ENCODE assay signal across 30 cellular contexts in genomic region chr21:42811960-42812359, GRCh38.
DNase-seq lines count a peak whose midpoint lies in the region; ATAC-seq and TF ChIP-seq lines count a peak whose summit lies in the region.
"Had no signal": no experiment of that assay in that cellular context is flagged by ENCODE, and none has a peak within 500 bp of the region (broad histone marks: within the 10 kb centered on the region; RNA-seq: fewer than 3 reads in every experiment).

No MANE protein-coding gene starts in this region.

- ATAC-seq in HG02870 (IDR thresholded peaks at IDR 0.05; ENCODE audit: unreplicated experiment): no peak
- ATAC-seq in GM21619 (IDR thresholded peaks at IDR 0.05; ENCODE audit: unreplicated experiment): no peak
- ATAC-seq: activated T-cell treated with anti-CD3 and anti-CD28 coated beads, Interleukin-2, amount 50 U/mL, for 4 hours; left cardiac atrium had no signal

- H3K9me3 Mint-ChIP-seq in mesothelial cell of epicardium: peaks cover 8% of the 10 kb centered on the region
- H3K9me3 Mint-ChIP-seq: activated T-cell treated with anti-CD3 and anti-CD28 coated beads, Interleukin-2, amount 50 U/mL, for 4 hours; dendritic cell treated with granulocyte-macrophage colony-stimulating factor and Interleukin-4, amounts not matched to agents 40 ng/mL and 50 ng/mL, for 4 days had no signal

- no peaks in the 10 kb centered on the region for H3K9me2 ChIP-seq in PC-9 (ENCODE audit: insufficient read depth)

- no peak overlapping the region for H3K27ac ChIP-seq in PC-9
- H3K27ac ChIP-seq in epithelial cell of prostate: peak overlapping the region; percentile 95
- H3K27ac ChIP-seq in stomach: peak overlapping the region; percentile 40 to 88 (median 79)
- H3K27ac ChIP-seq: ascending aorta, VCaP had no signal

- H3K79me2 ChIP-seq in PC-9 (ENCODE audit: low read depth): no peaks in the 10 kb centered on the region

- H3K27me3 ChIP-seq in PC-9 (ENCODE audit: insufficient read depth, low read depth) (no peaks in the 10 kb centered on the region), stomach (peaks cover 0 to 19% (median 0%) of the 10 kb centered on the region in 3 donors)
- H3K27me3 ChIP-seq: ascending aorta, BE2C had no signal

- H2AFZ ChIP-seq in PC-9: no peak overlapping the region

- H4K20me1 ChIP-seq in PC-9 (ENCODE audit: insufficient read depth): no peaks in the 10 kb centered on the region

- BruUV-seq in PC-9 (replicated peaks; lab: Mats Ljungman, UMichigan): no TSS peak

- CTCF ChIA-PET in PC-9 (lab: Charles Lee): no interaction called here

- TF ChIP-seq CTCF in PC-9 (conservative IDR thresholded peaks at IDR 0.05): no peak
- TF ChIP-seq CTCF in mesothelial cell of epicardium (IDR thresholded peaks at IDR 0.05; ENCODE audit: unreplicated experiment): no peak
- TF ChIP-seq CTCF in stomach (IDR thresholded peaks at IDR 0.05): no peak

- peaks cover 9% of the 10 kb centered on the region for H3K36me3 Mint-ChIP-seq in mesothelial cell of epicardium
- H3K36me3 Mint-ChIP-seq: CD8-positive, alpha-beta memory T cell had no signal

- DNase-seq in PC-9: no peak
- no peak for DNase-seq in epithelial cell of prostate (ENCODE audit: low read depth, low spot score)
- DNase-seq in mesothelial cell of epicardium (ENCODE audit: low spot score in 2 of 2, unreplicated experiment in 2 of 2): no peak
- no peak for DNase-seq in stomach
- no peak for DNase-seq in activated T-cell treated with anti-CD3 and anti-CD28 coated beads for 4 hours
- DNase-seq: ACHN; activated CD4-positive, alpha-beta T cell treated with anti-CD3 and anti-CD28 coated beads for 4 hours; activated gamma-delta T cell treated with Interleukin-2 at 50 U/mL for 16 hours; activated naive CD8-positive, alpha-beta T cell treated with anti-CD3 and anti-CD28 coated beads, Interleukin-2, amount 10 ng/mL, durations not matched to agents 7 days and 5 days; activated T-cell treated with anti-CD3 and anti-CD28 coated beads, Interleukin-2, amount 50 U/mL, for 4 hours; BE2C; CD8-positive, alpha-beta memory T cell; DMS 273 treated with DMSO at 0.1 percent for 48 hours; EL; HFFc6; hypothalamus; left cardiac atrium; mesenchymal stem cell; NCI-H1092; NCI-H1694; NCI-H446 treated with DMSO at 0.1 percent for 48 hours; NCI-H82; retina; stimulated activated naive CD4-positive, alpha-beta T cell treated with Interleukin-2 at 50 U/mL for 16 hours; T1000 had no signal

- no peaks in the 10 kb centered on the region; the same call in 1 of the 2 replicates for H3F3A ChIP-seq in PC-9 (ENCODE audit: insufficient read depth, low read depth)

- peaks cover 7% of the 10 kb centered on the region; the same call in 1 of the 2 replicates for H3K9me3 ChIP-seq in PC-9 (ENCODE audit: insufficient read depth, low read depth)
- H3K9me3 ChIP-seq in stomach: no peaks in the 10 kb centered on the region
- H3K9me3 ChIP-seq: ascending aorta had no signal

- H3K4me2 ChIP-seq in PC-9: peak overlapping the region; percentile 21; the same call in 1 of the 2 replicates

- no peak for TF ChIP-seq EP300 in stomach (IDR thresholded peaks at IDR 0.05)

- intact Hi-C loops in PC-9 (cut with micrococcal nuclease; ENCODE audit: unreplicated experiment) (loop anchor here (1.0 kb wide), 1 partner anchor 16 kb away; no protein-coding TSS in a partner anchor), stomach (cut with DNase I; ENCODE audit: low total_unique reads) (loop anchor here (10.0 kb wide), 1 partner anchor 217 kb away; no protein-coding TSS in a partner anchor)

- no peak overlapping the region for H3K4me3 ChIP-seq in PC-9
- no peak overlapping the region for H3K4me3 ChIP-seq in stomach
- H3K4me3 ChIP-seq: ascending aorta had no signal

- peak overlapping the region; percentile 90 for H3K27ac Mint-ChIP-seq in mesothelial cell of epicardium
- H3K27ac Mint-ChIP-seq: activated naive CD8-positive, alpha-beta T cell treated with anti-CD3 and anti-CD28 coated beads, Interleukin-2, amount 10 ng/mL, durations not matched to agents 7 days and 5 days; dendritic cell treated with granulocyte-macrophage colony-stimulating factor and Interleukin-4, amounts not matched to agents 40 ng/mL and 50 ng/mL, for 4 days; HFFc6 had no signal

- WGBS in stomach, 5 donors: 28 to 42% (median 34%) methylated on average over 6 of the region's 6 CpGs

- H3K36me3 ChIP-seq in PC-9 (ENCODE audit: low read depth) (no peaks in the 10 kb centered on the region), stomach (no peaks in the 10 kb centered on the region)
- H3K36me3 ChIP-seq: ascending aorta, BE2C had no signal

- TF ChIP-seq POLR2A in stomach (IDR thresholded peaks at IDR 0.05): no peak

- POLR2A ChIA-PET in PC-9 (lab: Charles Lee; ENCODE audit: unreplicated experiment): no interaction called here

- peaks cover 4% of the 10 kb centered on the region for H3K27me3 Mint-ChIP-seq in mesothelial cell of epicardium (ENCODE audit: low read depth)

- H3K4me3 Mint-ChIP-seq in mesothelial cell of epicardium: no peak overlapping the region
- H3K4me3 Mint-ChIP-seq: activated naive CD8-positive, alpha-beta T cell treated with anti-CD3 and anti-CD28 coated beads, Interleukin-2, amount 10 ng/mL, durations not matched to agents 7 days and 5 days; activated T-cell treated with anti-CD3 and anti-CD28 coated beads, Interleukin-2, amount 50 U/mL, for 4 hours; CD8-positive, alpha-beta memory T cell; dendritic cell treated with granulocyte-macrophage colony-stimulating factor and Interleukin-4, amounts not matched to agents 40 ng/mL and 50 ng/mL, for 4 days; HFFc6 had no signal

- peaks cover 5% of the 10 kb centered on the region for H3K4me1 Mint-ChIP-seq in mesothelial cell of epicardium
- H3K4me1 Mint-ChIP-seq: activated naive CD8-positive, alpha-beta T cell treated with anti-CD3 and anti-CD28 coated beads, Interleukin-2, amount 10 ng/mL, durations not matched to agents 7 days and 5 days; CD8-positive, alpha-beta memory T cell had no signal

- H3K4me1 ChIP-seq in PC-9 (replicated peaks; ENCODE audit: insufficient read depth): peaks cover 14% of the 10 kb centered on the region
- H3K4me1 ChIP-seq in stomach: peaks cover 0 to 17% (median 7%) of the 10 kb centered on the region in 4 donors
- H3K4me1 ChIP-seq: ascending aorta, BE2C had no signal
